Comparison of ENCODE assay signal across 8 cellular contexts in genomic region chr1:24745711-24746582, GRCh38. TPM values are rescaled to one million over a fixed set of nuclear protein-coding genes. Genes with fewer than 3 reads are reported as not detected.
DNase-seq lines count a peak whose midpoint lies in the region; TF ChIP-seq lines count a peak whose summit lies in the region.

No MANE protein-coding gene starts in this region.

- H3K4me1 ChIP-seq in GM23248 (ENCODE audit: insufficient read depth): peaks cover 54% of the 10 kb centered on the region

- H3K27me3 ChIP-seq in GM23248 (replicated peaks; ENCODE audit: insufficient read depth) (no peaks in the 10 kb centered on the region), neural cell (ENCODE audit: insufficient read depth, low read depth, low read length) (no peaks in the 10 kb centered on the region)

- peak; percentile 76 for DNase-seq in ELF-1 (ENCODE audit: low read depth, low spot score)
- peak; percentile 80 for DNase-seq in GM23248
- DNase-seq in NCI-H146 (lab: John Stamatoyannopoulos, UW): peak; percentile 32
- peak; percentile 68 for DNase-seq in activated CD8-positive, alpha-beta memory T cell treated with anti-CD3 and anti-CD28 coated beads for 24 hours
- DNase-seq in fibroblast of mammary gland (ENCODE audit: low read depth): peak; percentile 76
- no peak for DNase-seq in NCI-H1694 (lab: John Stamatoyannopoulos, UW)
- DNase-seq in NCI-H1048 (lab: John Stamatoyannopoulos, UW): no peak

- H3K9me2 ChIP-seq in GM23248 (ENCODE audit: insufficient read depth) (no peaks in the 10 kb centered on the region), neural cell (ENCODE audit: insufficient read depth, low read length) (no peaks in the 10 kb centered on the region)

- H3K27ac ChIP-seq in GM23248 (peak overlapping the region; percentile 97), neural cell (ENCODE audit: low read length) (peak overlapping the region; percentile 80)

- peaks cover 32% of the 10 kb centered on the region; the same call in 1 of the 2 replicates for H4K20me1 ChIP-seq in GM23248 (ENCODE audit: insufficient read depth)
- H4K20me1 ChIP-seq in neural cell (ENCODE audit: insufficient read depth): peaks cover 9% of the 10 kb centered on the region

- TF ChIP-seq CTCF in fibroblast of mammary gland (conservative IDR thresholded peaks at IDR 0.05; ENCODE audit: control insufficient read depth, insufficient read depth, low read depth, low read length) (no peak), neural cell (IDR thresholded peaks at IDR 0.05; ENCODE audit: poor library complexity, severe bottlenecking) (no peak)

- H3K9me3 ChIP-seq in GM23248 (ENCODE audit: low read depth) (no peaks in the 10 kb centered on the region), neural cell (ENCODE audit: low read length) (no peaks in the 10 kb centered on the region)

- H3K79me2 ChIP-seq in GM23248 (ENCODE audit: insufficient read depth) (peaks cover 56% of the 10 kb centered on the region), neural cell (replicated peaks; ENCODE audit: insufficient read depth, low read length) (peaks cover 52% of the 10 kb centered on the region)

- H3K4me2 ChIP-seq in GM23248 (ENCODE audit: unreplicated experiment): peak overlapping the region; percentile 97
- H3K4me2 ChIP-seq in neural cell (ENCODE audit: low read length): peak overlapping the region; percentile 69

- H2AFZ ChIP-seq in GM23248 (no peak overlapping the region), neural cell (ENCODE audit: low read depth, low read length) (no peak overlapping the region)

- peaks cover 10% of the 10 kb centered on the region for H3K36me3 ChIP-seq in GM23248 (ENCODE audit: low read depth)
- H3K36me3 ChIP-seq in neural cell (ENCODE audit: insufficient read depth, low read length): no peaks in the 10 kb centered on the region

- TF ChIP-seq EP300 in neural cell (conservative IDR thresholded peaks at IDR 0.05; ENCODE audit: poor library complexity, severe bottlenecking): no peak

- H3K9ac ChIP-seq in GM23248 (peak overlapping the region; percentile 95), neural cell (ENCODE audit: low read length) (peak overlapping the region; percentile 95)

- peaks cover 71% of the 10 kb centered on the region for H3F3A ChIP-seq in GM23248 (ENCODE audit: insufficient read depth)
- no peaks in the 10 kb centered on the region for H3F3A ChIP-seq in neural cell (ENCODE audit: insufficient read depth, low read length, poor library complexity, severe bottlenecking)

- 0% methylated on average over 28 to 58 of the region's 71 CpGs for WGBS in GM23248 (ENCODE audit: low coverage in 1 of 2, low lambda C conversion rate in 2 of 2, missing lambda C conversion rate in 2 of 2), 2 experiments

- no peak for TF ChIP-seq RAD21 in neural cell (conservative IDR thresholded peaks at IDR 0.05)

- H3K4me3 ChIP-seq in GM23248 (peak overlapping the region; percentile 99), fibroblast of mammary gland (ENCODE audit: control insufficient read depth, low read depth, low read length) (peak overlapping the region; percentile 75), neural cell (ENCODE audit: low read length) (peak overlapping the region; percentile 69)

- in situ Hi-C loops in GM23248 (cut with MboI): no loop called here

TF ChIP-seq in neural cell, 6 proteins besides CTCF, POLR2A, EP300 and RAD21:
- TF ChIP-seq EZH2 (IDR thresholded peaks at IDR 0.05; ENCODE audit: borderline replicate concordance, insufficient read depth, low read length, poor library complexity, severe bottlenecking): no peak
- no peak for TF ChIP-seq TAF1 (IDR thresholded peaks at IDR 0.05; ENCODE audit: low read depth)
- no peak for TF ChIP-seq POLR2AphosphoS5 (IDR thresholded peaks at IDR 0.05)
- no peak for TF ChIP-seq SMC3 (conservative IDR thresholded peaks at IDR 0.05; ENCODE audit: poor library complexity)
- TF ChIP-seq MXI1 (conservative IDR thresholded peaks at IDR 0.05; ENCODE audit: poor library complexity, severe bottlenecking): no peak
- no peak for TF ChIP-seq REST (IDR thresholded peaks at IDR 0.05; ENCODE audit: borderline replicate concordance)

RNA-seq across cellular contexts. Expression of gene CLIC4, which starts 0.7 kb away (rescaled TPM):
- 1,589 and 1,665 TPM in 2 replicates for total RNA-seq in GM23248 (2014; rRNA removed; shearing (Covaris generic))
- polyA plus RNA-seq in GM23248 (2016; fragmentation: Nextera tagmentation; extraction: Ambion mirVana) (1,380 and 1,381 TPM in 2 replicates), neural cell (115 and 133 TPM in 2 replicates)
- 164 and 184 TPM in 2 replicates for polyA minus RNA-seq in neural cell

Comparison
In these comparisons a context has a peak if more than half of its experiments do, and no peak if none do; other contexts are left out.
1. DNase-seq: peak in ELF-1 (single experiment), GM23248 (single experiment), NCI-H146 (single experiment), activated CD8-positive, alpha-beta memory T cell treated with anti-CD3 and anti-CD28 coated beads for 24 hours (single experiment) and fibroblast of mammary gland (single experiment); none in NCI-H1694 (single experiment) and NCI-H1048 (single experiment).
2. RNA of gene CLIC4, which starts 0.7 kb away (polyA plus RNA-seq): 1,380 to 1,381 TPM in GM23248; 115 to 133 TPM in neural cell; every median in the first group is over 10 times any median in the second.
3. Peak in every context shown above with its lines, with median percentiles within 50 percentile points of each other: H3K4me3 ChIP-seq.